Comparison of ENCODE assay signal across 5 cellular contexts in genomic region chr17:3702035-3702539, GRCh38. TPM values are rescaled to one million over a fixed set of nuclear protein-coding genes. Genes with fewer than 3 reads are reported as not detected.
DNase-seq lines count a peak whose midpoint lies in the region; ATAC-seq, FAIRE-seq and TF ChIP-seq lines count a peak whose summit lies in the region.
"Not testable (repeated sequence)": the region's sequence is repeated elsewhere in the genome, so short reads cannot be mapped to it uniquely, and the experiment has no call there.
"Had no signal": no experiment of that assay in that cellular context is flagged by ENCODE, and none has a peak within 500 bp of the region (broad histone marks: within the 10 kb centered on the region; RNA-seq: fewer than 3 reads in every experiment).

No MANE protein-coding gene starts in this region.

- H3K27me3 ChIP-seq in HepG2 (ENCODE audit: control insufficient read depth in 1 of 2, insufficient read depth in 2 of 2, low read length in 2 of 2) = peaks cover 0 to 18% of the 10 kb centered on the region in 2 experiments; a peak in 2 of 5 replicates

- ATAC-seq in HepG2 = not testable (repeated sequence)

- not testable (repeated sequence) for TF ChIP-seq EP300 in HepG2 (IDR thresholded peaks at IDR 0.05; ENCODE audit: low read depth in 2 of 2, low read length in 2 of 2); HepG2 (CRISPR knock-in tag; IDR thresholded peaks at IDR 0.05; ENCODE audit: borderline replicate concordance)

- not testable (repeated sequence) for H3K4me1 ChIP-seq in OCI-LY7 (ENCODE audit: insufficient read depth, low read length, poor library complexity, severe bottlenecking); HepG2 (ENCODE audit: insufficient read depth, low read length)

- BruUV-seq in OCI-LY7 (replicated peaks; lab: Mats Ljungman, UMichigan); HepG2 (replicated peaks; lab: Mats Ljungman, UMichigan): not testable (repeated sequence)

- not testable (repeated sequence) for H3K4me2 ChIP-seq in OCI-LY7 (ENCODE audit: low read length); HepG2 (ENCODE audit: low read depth, low read length)

- H3K9ac ChIP-seq in HepG2 (ENCODE audit: insufficient read depth, low read depth, low read length) = not testable (repeated sequence)

- not testable (repeated sequence) for H3K79me2 ChIP-seq in OCI-LY7 (ENCODE audit: insufficient read depth, low read depth, low read length); HepG2 (ENCODE audit: insufficient read depth, low read length)

- H3K4me3 ChIP-seq in OCI-LY7 (ENCODE audit: low read depth, low read length, poor library complexity, severe bottlenecking); HepG2 (replicated peaks in 1 of 3; ENCODE audit: insufficient read depth in 1 of 3, low read depth in 2 of 3, low read length in 3 of 3): not testable (repeated sequence)

- H3K36me3 Mint-ChIP-seq in activated T-helper 2 cell treated with anti-CD3 and anti-CD28 coated beads, Interferon-gamma antibody, Interleukin-2, Interleukin-4, amounts not matched to agents 10 μg/mL and 5 μg/mL and 100 μg/mL, durations not matched to agents 14 hours and 24 hours and 36 hours (ENCODE audit: low read depth) = peaks cover 53% of the 10 kb centered on the region

- POLR2A ChIA-PET in OCI-LY7 (lab: Charles Lee) = interaction anchor here (0.8 kb wide), 1 partner anchor 9 kb away, joined by 4 read pairs; no protein-coding TSS in a partner anchor
- POLR2A ChIA-PET in HepG2 (lab: Yijun Ruan, JAX) = not testable (repeated sequence)

- H3K36me3 ChIP-seq in OCI-LY7 (ENCODE audit: insufficient read depth, low read length) = peaks cover 29% of the 10 kb centered on the region
- not testable (repeated sequence) for H3K36me3 ChIP-seq in HepG2 (replicated peaks in 1 of 2; ENCODE audit: control insufficient read depth in 1 of 2, insufficient read depth in 2 of 2, low read length in 2 of 2)

- not testable (repeated sequence) for TF ChIP-seq CTCF in OCI-LY7 (conservative IDR thresholded peaks at IDR 0.05; ENCODE audit: low read length); HepG2 (CRISPR knock-in tag; IDR thresholded peaks at IDR 0.05)

- H3K27ac ChIP-seq in OCI-LY7 (ENCODE audit: low read depth, low read length, poor library complexity, severe bottlenecking); HepG2 (ENCODE audit: extremely low read length, insufficient read depth, low read length): not testable (repeated sequence)

- H3K27ac Mint-ChIP-seq in activated T-helper 2 cell treated with anti-CD3 and anti-CD28 coated beads, Interferon-gamma antibody, Interleukin-2, Interleukin-4, amounts not matched to agents 10 μg/mL and 5 μg/mL and 100 μg/mL, durations not matched to agents 14 hours and 24 hours and 36 hours = peak overlapping the region; percentile 40

- TF ChIP-seq POLR2A in HepG2 (IDR thresholded peaks at IDR 0.05; ENCODE audit: insufficient read depth in 1 of 2, low read depth in 2 of 2, low read length in 2 of 2) = not testable (repeated sequence)

- not testable (repeated sequence) for H3K9me2 ChIP-seq in OCI-LY7 (ENCODE audit: insufficient read depth, low read length)

- FAIRE-seq in HepG2 (lab: Jason Lieb, UNC) = not testable (repeated sequence)

- H3K9me3 Mint-ChIP-seq in activated T-helper 2 cell treated with anti-CD3 and anti-CD28 coated beads, Interferon-gamma antibody, Interleukin-2, Interleukin-4, amounts not matched to agents 10 μg/mL and 5 μg/mL and 100 μg/mL, durations not matched to agents 14 hours and 24 hours and 36 hours = not testable (repeated sequence)

- H3K27me3 Mint-ChIP-seq in activated T-helper 2 cell treated with anti-CD3 and anti-CD28 coated beads, Interferon-gamma antibody, Interleukin-2, Interleukin-4, amounts not matched to agents 10 μg/mL and 5 μg/mL and 100 μg/mL, durations not matched to agents 14 hours and 24 hours and 36 hours (ENCODE audit: low read depth) = not testable (repeated sequence)

- 73% methylated on average over 6 of the region's 7 CpGs for WGBS in HepG2 (ENCODE audit: low lambda C conversion rate)

- not testable (repeated sequence) for H3K4me1 Mint-ChIP-seq in activated T-helper 2 cell treated with anti-CD3 and anti-CD28 coated beads, Interferon-gamma antibody, Interleukin-2, Interleukin-4, amounts not matched to agents 10 μg/mL and 5 μg/mL and 100 μg/mL, durations not matched to agents 14 hours and 24 hours and 36 hours (ENCODE audit: low read depth)

- H4K20me1 ChIP-seq in OCI-LY7 (ENCODE audit: insufficient read depth, low read length); HepG2 (ENCODE audit: insufficient read depth, low read length): not testable (repeated sequence)

- DNase-seq in DMS53 (lab: John Stamatoyannopoulos, UW) (peak; percentile 16), OCI-LY7 (ENCODE audit: low spot score) (peak; percentile 34)
- not testable (repeated sequence) for DNase-seq in activated T-helper 2 cell treated with anti-CD3 and anti-CD28 coated beads, Interferon-gamma antibody, Interleukin-2, Interleukin-4, amounts not matched to agents 10 μg/mL and 5 μg/mL and 100 μg/mL, durations not matched to agents 14 hours and 24 hours and 36 hours (ENCODE audit: low spot score); HepG2 (ENCODE audit: low spot score)

- H2AFZ ChIP-seq in OCI-LY7 (ENCODE audit: low read length); HepG2 (ENCODE audit: low read length): not testable (repeated sequence)

- H3K4me3 Mint-ChIP-seq in activated T-helper 2 cell treated with anti-CD3 and anti-CD28 coated beads, Interferon-gamma antibody, Interleukin-2, Interleukin-4, amounts not matched to agents 10 μg/mL and 5 μg/mL and 100 μg/mL, durations not matched to agents 14 hours and 24 hours and 36 hours (ENCODE audit: low read depth) = not testable (repeated sequence)

- TF ChIP-seq RAD21 in HepG2 (CRISPR knock-in tag; IDR thresholded peaks at IDR 0.05) = not testable (repeated sequence)

- peaks cover 13% of the 10 kb centered on the region; the same call in 1 of the 2 replicates for H3K9me3 ChIP-seq in OCI-LY7 (ENCODE audit: low read length)
- peaks cover 12% of the 10 kb centered on the region for H3K9me3 ChIP-seq in HepG2 (ENCODE audit: low read length)

- in situ Hi-C loops in HepG2 (cut with HindIII; ENCODE audit: extremely low pct_ligation_motif_present, low pct_unique_long_range_greater_than_20kb) = not testable (repeated sequence)

- CTCF ChIA-PET in OCI-LY7 (lab: Charles Lee; ENCODE audit: unreplicated experiment); HepG2 (lab: Yijun Ruan, JAX; ENCODE audit: low intra/inter-chr PET ratio, low total read pairs): not testable (repeated sequence)

- intact Hi-C loops in OCI-LY7 (cut with micrococcal nuclease; ENCODE audit: unreplicated experiment); activated T-helper 2 cell treated with anti-CD3 and anti-CD28 coated beads, Interferon-gamma antibody, Interleukin-2, Interleukin-4, amounts not matched to agents 10 μg/mL and 5 μg/mL and 100 μg/mL, durations not matched to agents 14 hours and 24 hours and 36 hours (cut with micrococcal nuclease); HepG2 (cut with micrococcal nuclease; ENCODE audit: unreplicated experiment): not testable (repeated sequence)

RNA-seq across cellular contexts. Expression of gene P2RX5, which starts 6.1 kb away (rescaled TPM):
- 143 and 150 TPM in 2 replicates for total RNA-seq in OCI-LY7 (2014; rRNA removed; shearing (Covaris generic))
- 173 and 195 TPM in 2 replicates for total RNA-seq in OCI-LY7 (2022)
- total RNA-seq in activated T-helper 2 cell treated with anti-CD3 and anti-CD28 coated beads, Interferon-gamma antibody, Interleukin-2, Interleukin-4, amounts not matched to agents 10 μg/mL and 5 μg/mL and 100 μg/mL, durations not matched to agents 14 hours and 24 hours and 36 hours = 111 and 118 TPM in 2 replicates
- 0.90 and 0.95 TPM in 2 replicates for total RNA-seq in HepG2 (2016; rRNA removed; fragmentation: Illumina TruSeq; extraction: Trizol)
- 0.20 and 0.79 TPM in 2 replicates for total RNA-seq in HepG2 (2016; cell fraction: cytosol; rRNA removed; fragmentation: Illumina TruSeq; extraction: Trizol; ENCODE audit: low read depth)
- total RNA-seq in HepG2 (2016; cell fraction: insoluble cytoplasmic fraction; rRNA removed; fragmentation: Illumina TruSeq; extraction: Trizol) = 0.64 and 0.82 TPM in 2 replicates
- total RNA-seq in HepG2 (2016; cell fraction: membrane; rRNA removed; fragmentation: Illumina TruSeq; extraction: Trizol) = 0.62 and 0.93 TPM in 2 replicates
- 0.53 and 1.1 TPM in 2 replicates for total RNA-seq in HepG2 (2016; cell fraction: nucleus; rRNA removed; fragmentation: Illumina TruSeq; extraction: Trizol)
- 1.0 and 1.7 TPM in 2 replicates for polyA plus RNA-seq in HepG2 (2011; rRNA removed)
- polyA plus RNA-seq in HepG2 (2011; cell fraction: cytosol; rRNA removed) = 1.4 and 1.5 TPM in 2 replicates
- 1.6 and 1.9 TPM in 2 replicates for polyA plus RNA-seq in HepG2 (2011; cell fraction: nucleus; rRNA removed)
- 0.50 and 1.1 TPM in 2 replicates for polyA plus RNA-seq in HepG2 (2012)
- polyA plus RNA-seq in HepG2 (2016; cell fraction: cytosol; fragmentation: Illumina TruSeq; extraction: Trizol; ENCODE audit: low read depth) = 0.24 and 0.38 TPM in 2 replicates
- 0.46 and 0.98 TPM in 2 replicates for polyA plus RNA-seq in HepG2 (2016; cell fraction: insoluble cytoplasmic fraction; fragmentation: Illumina TruSeq; extraction: Trizol; ENCODE audit: low read depth)
- polyA plus RNA-seq in HepG2 (2016; cell fraction: membrane; fragmentation: Illumina TruSeq; extraction: Trizol; ENCODE audit: low read depth) = 0.48 and 0.70 TPM in 2 replicates
- 1.5 and 1.7 TPM in 2 replicates for polyA plus RNA-seq in HepG2 (2016; cell fraction: nucleus; fragmentation: Illumina TruSeq; extraction: Trizol; ENCODE audit: insufficient read depth, low read depth)
- 1.6 and 53.3 TPM in 2 replicates for polyA minus RNA-seq in HepG2 (2011; rRNA and poly(A)+ RNA removed; ENCODE audit: low replicate concordance)
- polyA minus RNA-seq in HepG2 (2011; cell fraction: cytosol; rRNA and poly(A)+ RNA removed) = 0.49 and 1.2 TPM in 2 replicates
- 0.87 and 1.0 TPM in 2 replicates for polyA minus RNA-seq in HepG2 (2011; cell fraction: nucleus; rRNA and poly(A)+ RNA removed)

RNA-seq across cellular contexts. Expression of gene HASPIN, which starts 21.6 kb away (rescaled TPM):
- 60.8 and 88.6 TPM in 2 replicates for total RNA-seq in OCI-LY7 (2014; rRNA removed; shearing (Covaris generic))
- total RNA-seq in OCI-LY7 (2022) (66.2 and 71.3 TPM in 2 replicates), HepG2 (2016; rRNA removed; fragmentation: Illumina TruSeq; extraction: Trizol) (7.8 and 8.1 TPM in 2 replicates)
- 23.0 and 23.4 TPM in 2 replicates for total RNA-seq in activated T-helper 2 cell treated with anti-CD3 and anti-CD28 coated beads, Interferon-gamma antibody, Interleukin-2, Interleukin-4, amounts not matched to agents 10 μg/mL and 5 μg/mL and 100 μg/mL, durations not matched to agents 14 hours and 24 hours and 36 hours
- total RNA-seq in HepG2 (2016; cell fraction: cytosol; rRNA removed; fragmentation: Illumina TruSeq; extraction: Trizol; ENCODE audit: low read depth) = 1.3 and 1.4 TPM in 2 replicates
- total RNA-seq in HepG2 (2016; cell fraction: insoluble cytoplasmic fraction; rRNA removed; fragmentation: Illumina TruSeq; extraction: Trizol) = 7.4 and 8.8 TPM in 2 replicates
- total RNA-seq in HepG2 (2016; cell fraction: membrane; rRNA removed; fragmentation: Illumina TruSeq; extraction: Trizol) = 4.8 TPM in 2 replicates
- total RNA-seq in HepG2 (2016; cell fraction: nucleus; rRNA removed; fragmentation: Illumina TruSeq; extraction: Trizol) = 4.1 and 5.0 TPM in 2 replicates
- polyA plus RNA-seq in HepG2 (2011; rRNA removed) = 1.9 and 2.7 TPM in 2 replicates
- 1.5 and 1.9 TPM in 2 replicates for polyA plus RNA-seq in HepG2 (2011; cell fraction: cytosol; rRNA removed)
- 1.1 and 2.3 TPM in 2 replicates for polyA plus RNA-seq in HepG2 (2011; cell fraction: nucleus; rRNA removed)
- 1.1 and 1.9 TPM in 2 replicates for polyA plus RNA-seq in HepG2 (2012)
- polyA plus RNA-seq in HepG2 (2016; cell fraction: cytosol; fragmentation: Illumina TruSeq; extraction: Trizol; ENCODE audit: low read depth) = 0.50 and 0.65 TPM in 2 replicates
- 5.0 and 5.9 TPM in 2 replicates for polyA plus RNA-seq in HepG2 (2016; cell fraction: insoluble cytoplasmic fraction; fragmentation: Illumina TruSeq; extraction: Trizol; ENCODE audit: low read depth)
- polyA plus RNA-seq in HepG2 (2016; cell fraction: membrane; fragmentation: Illumina TruSeq; extraction: Trizol; ENCODE audit: low read depth) = 1.5 and 1.6 TPM in 2 replicates
- polyA plus RNA-seq in HepG2 (2016; cell fraction: nucleus; fragmentation: Illumina TruSeq; extraction: Trizol; ENCODE audit: insufficient read depth, low read depth) = 3.6 and 4.4 TPM in 2 replicates
- 5.0 and 17.7 TPM in 2 replicates for polyA minus RNA-seq in HepG2 (2011; rRNA and poly(A)+ RNA removed; ENCODE audit: low replicate concordance)
- 4.4 and 5.5 TPM in 2 replicates for polyA minus RNA-seq in HepG2 (2011; cell fraction: cytosol; rRNA and poly(A)+ RNA removed)
- 3.0 and 5.7 TPM in 2 replicates for polyA minus RNA-seq in HepG2 (2011; cell fraction: nucleus; rRNA and poly(A)+ RNA removed)
- polyA plus RNA-seq: CD14-positive monocyte had no signal

RNA-seq across cellular contexts. Expression of gene EMC6, which starts 33.5 kb away (rescaled TPM):
- 32.5 and 36.0 TPM in 2 replicates for total RNA-seq in OCI-LY7 (2014; rRNA removed; shearing (Covaris generic))
- total RNA-seq in OCI-LY7 (2022) (53.7 and 54.6 TPM in 2 replicates), HepG2 (2016; rRNA removed; fragmentation: Illumina TruSeq; extraction: Trizol) (42.2 and 45.1 TPM in 2 replicates)
- total RNA-seq in activated T-helper 2 cell treated with anti-CD3 and anti-CD28 coated beads, Interferon-gamma antibody, Interleukin-2, Interleukin-4, amounts not matched to agents 10 μg/mL and 5 μg/mL and 100 μg/mL, durations not matched to agents 14 hours and 24 hours and 36 hours = 61.7 and 64.9 TPM in 2 replicates
- 60.5 and 83.6 TPM in 2 replicates for total RNA-seq in HepG2 (2016; cell fraction: cytosol; rRNA removed; fragmentation: Illumina TruSeq; extraction: Trizol; ENCODE audit: low read depth)
- 42.9 and 47.7 TPM in 2 replicates for total RNA-seq in HepG2 (2016; cell fraction: insoluble cytoplasmic fraction; rRNA removed; fragmentation: Illumina TruSeq; extraction: Trizol)
- 57.6 and 76.2 TPM in 2 replicates for total RNA-seq in HepG2 (2016; cell fraction: membrane; rRNA removed; fragmentation: Illumina TruSeq; extraction: Trizol)
- total RNA-seq in HepG2 (2016; cell fraction: nucleus; rRNA removed; fragmentation: Illumina TruSeq; extraction: Trizol) = 22.4 and 23.6 TPM in 2 replicates
- 47.7 and 53.7 TPM in 2 replicates for polyA plus RNA-seq in HepG2 (2011; rRNA removed)
- polyA plus RNA-seq in HepG2 (2011; cell fraction: cytosol; rRNA removed) = 50.2 and 99.7 TPM in 2 replicates
- polyA plus RNA-seq in HepG2 (2011; cell fraction: nucleus; rRNA removed) = 28.3 and 28.6 TPM in 2 replicates
- polyA plus RNA-seq in HepG2 (2012) = 37.0 and 41.4 TPM in 2 replicates
- 126 and 179 TPM in 2 replicates for polyA plus RNA-seq in HepG2 (2016; cell fraction: cytosol; fragmentation: Illumina TruSeq; extraction: Trizol; ENCODE audit: low read depth)
- polyA plus RNA-seq in HepG2 (2016; cell fraction: insoluble cytoplasmic fraction; fragmentation: Illumina TruSeq; extraction: Trizol; ENCODE audit: low read depth) = 92.6 and 104 TPM in 2 replicates
- polyA plus RNA-seq in HepG2 (2016; cell fraction: membrane; fragmentation: Illumina TruSeq; extraction: Trizol; ENCODE audit: low read depth) = 107 and 132 TPM in 2 replicates
- polyA plus RNA-seq in HepG2 (2016; cell fraction: nucleus; fragmentation: Illumina TruSeq; extraction: Trizol; ENCODE audit: insufficient read depth, low read depth) = 69.7 and 73.2 TPM in 2 replicates
- 22.5 and 22.6 TPM in 2 replicates for polyA minus RNA-seq in HepG2 (2011; rRNA and poly(A)+ RNA removed; ENCODE audit: low replicate concordance)
- polyA minus RNA-seq in HepG2 (2011; cell fraction: cytosol; rRNA and poly(A)+ RNA removed) = 17.3 and 24.3 TPM in 2 replicates
- 8.5 and 13.6 TPM in 2 replicates for polyA minus RNA-seq in HepG2 (2011; cell fraction: nucleus; rRNA and poly(A)+ RNA removed)

RNA-seq across cellular contexts. Expression of gene TAX1BP3, which starts 33.7 kb away (rescaled TPM):
- 12.4 and 19.8 TPM in 2 replicates for total RNA-seq in OCI-LY7 (2014; rRNA removed; shearing (Covaris generic))
- total RNA-seq in OCI-LY7 (2022) (24.3 and 24.8 TPM in 2 replicates), HepG2 (2016; rRNA removed; fragmentation: Illumina TruSeq; extraction: Trizol) (44.5 and 45.1 TPM in 2 replicates)
- 39.0 and 40.9 TPM in 2 replicates for total RNA-seq in activated T-helper 2 cell treated with anti-CD3 and anti-CD28 coated beads, Interferon-gamma antibody, Interleukin-2, Interleukin-4, amounts not matched to agents 10 μg/mL and 5 μg/mL and 100 μg/mL, durations not matched to agents 14 hours and 24 hours and 36 hours
- 20.2 and 21.9 TPM in 2 replicates for total RNA-seq in HepG2 (2016; cell fraction: cytosol; rRNA removed; fragmentation: Illumina TruSeq; extraction: Trizol; ENCODE audit: low read depth)
- total RNA-seq in HepG2 (2016; cell fraction: insoluble cytoplasmic fraction; rRNA removed; fragmentation: Illumina TruSeq; extraction: Trizol) = 43.7 and 44.8 TPM in 2 replicates
- 44.2 and 51.0 TPM in 2 replicates for total RNA-seq in HepG2 (2016; cell fraction: membrane; rRNA removed; fragmentation: Illumina TruSeq; extraction: Trizol)
- 17.2 and 23.9 TPM in 2 replicates for total RNA-seq in HepG2 (2016; cell fraction: nucleus; rRNA removed; fragmentation: Illumina TruSeq; extraction: Trizol)
- 16.7 and 20.4 TPM in 2 replicates for polyA plus RNA-seq in HepG2 (2011; rRNA removed)
- polyA plus RNA-seq in HepG2 (2011; cell fraction: cytosol; rRNA removed) = 27.1 and 29.0 TPM in 2 replicates
- polyA plus RNA-seq in HepG2 (2011; cell fraction: nucleus; rRNA removed) = 19.8 and 21.2 TPM in 2 replicates
- 14.6 and 15.5 TPM in 2 replicates for polyA plus RNA-seq in HepG2 (2012)
- polyA plus RNA-seq in HepG2 (2016; cell fraction: cytosol; fragmentation: Illumina TruSeq; extraction: Trizol; ENCODE audit: low read depth) = 23.2 and 28.8 TPM in 2 replicates
- 43.3 and 55.1 TPM in 2 replicates for polyA plus RNA-seq in HepG2 (2016; cell fraction: insoluble cytoplasmic fraction; fragmentation: Illumina TruSeq; extraction: Trizol; ENCODE audit: low read depth)
- 46.7 and 49.7 TPM in 2 replicates for polyA plus RNA-seq in HepG2 (2016; cell fraction: membrane; fragmentation: Illumina TruSeq; extraction: Trizol; ENCODE audit: low read depth)
- polyA plus RNA-seq in HepG2 (2016; cell fraction: nucleus; fragmentation: Illumina TruSeq; extraction: Trizol; ENCODE audit: insufficient read depth, low read depth) = 31.7 and 35.3 TPM in 2 replicates
- polyA minus RNA-seq in HepG2 (2011; rRNA and poly(A)+ RNA removed; ENCODE audit: low replicate concordance) = 23.4 and 40.0 TPM in 2 replicates
- 12.6 and 16.6 TPM in 2 replicates for polyA minus RNA-seq in HepG2 (2011; cell fraction: cytosol; rRNA and poly(A)+ RNA removed)
- 11.7 and 13.6 TPM in 2 replicates for polyA minus RNA-seq in HepG2 (2011; cell fraction: nucleus; rRNA and poly(A)+ RNA removed)

Comparison
In these comparisons a context has a peak if more than half of its experiments do, and no peak if none do; other contexts are left out.
1. RNA of gene P2RX5, which starts 6.1 kb away (total RNA-seq): 143 to 195 TPM in OCI-LY7 and 111 to 118 TPM in activated T-helper 2 cell treated with anti-CD3 and anti-CD28 coated beads, Interferon-gamma antibody, Interleukin-2, Interleukin-4, amounts not matched to agents 10 μg/mL and 5 μg/mL and 100 μg/mL, durations not matched to agents 14 hours and 24 hours and 36 hours; 0.20 to 1.1 TPM in HepG2; every median in the first group is over 10 times any median in the second.